9 cellular contexts compared by ENCODE assay signal in the genomic region with DNA sequence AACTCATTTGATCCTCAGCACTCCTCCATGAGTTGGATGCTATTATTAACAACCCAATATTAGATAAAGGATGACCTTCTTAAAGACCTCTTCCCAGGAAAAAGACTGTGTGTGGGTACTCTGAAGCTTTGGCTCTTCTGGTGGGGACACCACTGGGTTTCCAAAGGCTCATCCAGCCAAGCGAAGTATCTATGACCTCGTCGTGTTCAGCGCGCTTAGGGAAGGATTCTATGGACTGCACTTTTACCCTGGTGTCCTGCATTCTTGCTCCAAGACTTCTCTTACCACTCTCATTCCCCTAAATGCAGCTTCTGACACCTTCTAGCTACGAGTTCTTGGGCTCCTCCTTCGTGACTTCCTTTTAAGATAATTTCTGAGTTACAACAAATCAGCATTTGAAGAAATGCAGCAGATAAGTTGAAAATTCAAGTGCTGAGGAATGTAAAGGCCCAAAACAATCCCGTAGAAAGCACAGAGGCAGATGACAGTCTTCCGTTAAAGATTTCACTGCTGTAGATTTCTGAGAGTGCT. TPM values are rescaled to one million over a fixed set of nuclear protein-coding genes. Genes with fewer than 3 reads are reported as not detected.
A peak's percentile ranks its signal among the peaks of the same experiment; 100 is the strongest.
DNase-seq lines count a peak whose midpoint lies in the region; ATAC-seq and TF ChIP-seq lines count a peak whose summit lies in the region.
"Had no signal": no experiment of that assay in that cellular context is flagged by ENCODE, and none has a peak within 500 bp of the region (broad histone marks: within the 10 kb centered on the region; RNA-seq: fewer than 3 reads in every experiment).

No MANE protein-coding gene starts in this region.

- H3K4me1 ChIP-seq in heart right ventricle, result peaks cover 0 to 68% (median 12%) of the 10 kb centered on the region in 9 donors
- peaks cover 6% of the 10 kb centered on the region for H3K4me1 ChIP-seq in parathyroid adenoma

- intact Hi-C loops in heart right ventricle (cut with DNase I), result loop anchor here in 1 of 10 donors (10.0 kb wide), 1 partner anchor 111 kb away; no protein-coding TSS in a partner anchor
- intact Hi-C loops in activated CD4-positive, alpha-beta T cell treated with anti-CD3 and anti-CD28 coated beads for 36 hours (cut with DNase I, micrococcal nuclease), result no loop called here

- H3K9ac ChIP-seq in parathyroid adenoma, result no peak overlapping the region

- H3K27ac ChIP-seq in VCaP, result peak overlapping the region; percentile 88
- peak overlapping the region; percentile 55 to 90 (median 80) for H3K27ac ChIP-seq in heart right ventricle
- H3K27ac ChIP-seq in parathyroid adenoma, result peak overlapping the region; percentile 86

- no peaks in the 10 kb centered on the region for H3K79me2 ChIP-seq in parathyroid adenoma

- POLR2A ChIA-PET in activated CD4-positive, alpha-beta T cell treated with anti-CD3 and anti-CD28 coated beads for 36 hours (lab: Charles Lee), result no interaction called here

- H3K36me3 ChIP-seq in heart right ventricle (no peaks in the 10 kb centered on the region), parathyroid adenoma (ENCODE audit: control insufficient read depth, insufficient read depth, low read length) (no peaks in the 10 kb centered on the region)

- ATAC-seq in heart right ventricle (peak in 6 of 8 donors; percentile 5 to 46 (median 14)), HG03045 (IDR thresholded peaks at IDR 0.05; ENCODE audit: unreplicated experiment) (no peak), GM21825 (IDR thresholded peaks at IDR 0.05; ENCODE audit: unreplicated experiment) (no peak)
- ATAC-seq in activated CD4-positive, alpha-beta T cell treated with anti-CD3 and anti-CD28 coated beads for 36 hours, result no peak
- no peak for ATAC-seq in effector memory CD8-positive, alpha-beta T cell (replicated peaks)

- no peaks in the 10 kb centered on the region for H3K9me3 Mint-ChIP-seq in activated CD4-positive, alpha-beta T cell treated with anti-CD3 and anti-CD28 coated beads for 36 hours (ENCODE audit: low read depth)
- H3K9me3 Mint-ChIP-seq in effector memory CD8-positive, alpha-beta T cell, result peaks cover 0 to 4% of the 10 kb centered on the region in 2 donors

- DNase-seq in AG10803 (ENCODE audit: low read depth), result no peak
- DNase-seq in heart right ventricle, result no peak
- DNase-seq in activated CD4-positive, alpha-beta T cell treated with anti-CD3 and anti-CD28 coated beads for 36 hours, result no peak
- DNase-seq in effector memory CD8-positive, alpha-beta T cell, result no peak

- CTCF ChIA-PET in activated CD4-positive, alpha-beta T cell treated with anti-CD3 and anti-CD28 coated beads for 36 hours (lab: Charles Lee), result interaction anchor here (0.6 to 0.7 kb wide), 3 partner anchors 41 to 1494 kb away, joined by 3 read pairs; no protein-coding TSS in a partner anchor

- H3K4me2 ChIP-seq in parathyroid adenoma (ENCODE audit: low read length), result peak overlapping the region; percentile 76

- peaks cover 6% of the 10 kb centered on the region for H3K27me3 Mint-ChIP-seq in activated CD4-positive, alpha-beta T cell treated with anti-CD3 and anti-CD28 coated beads for 36 hours
- no peaks in the 10 kb centered on the region for H3K27me3 Mint-ChIP-seq in effector memory CD8-positive, alpha-beta T cell

- H3K36me3 Mint-ChIP-seq in activated CD4-positive, alpha-beta T cell treated with anti-CD3 and anti-CD28 coated beads for 36 hours (ENCODE audit: low read depth), result no peaks in the 10 kb centered on the region
- H3K36me3 Mint-ChIP-seq in effector memory CD8-positive, alpha-beta T cell (ENCODE audit: insufficient read depth), result no peaks in the 10 kb centered on the region

- H2AFZ ChIP-seq in parathyroid adenoma, result peak overlapping the region; percentile 88

- peak overlapping the region; percentile 67 for H3K4me3 ChIP-seq in AG10803 (ENCODE audit: low read length)
- peak overlapping the region in 8 of 10 donors; percentile 37 to 63 (median 58) for H3K4me3 ChIP-seq in heart right ventricle
- H3K4me3 ChIP-seq in parathyroid adenoma (ENCODE audit: low read depth, low read length), result peak overlapping the region; percentile 56

- TF ChIP-seq CTCF in AG10803 (conservative IDR thresholded peaks at IDR 0.05; ENCODE audit: low read length), result no peak
- no peak for TF ChIP-seq CTCF in VCaP (conservative IDR thresholded peaks at IDR 0.05)
- TF ChIP-seq CTCF in heart right ventricle (IDR thresholded peaks at IDR 0.05), result no peak
- no peak for TF ChIP-seq CTCF in parathyroid adenoma (IDR thresholded peaks at IDR 0.05)

- H3K9me3 ChIP-seq in heart right ventricle, result no peaks in the 10 kb centered on the region
- no peaks in the 10 kb centered on the region for H3K9me3 ChIP-seq in parathyroid adenoma (ENCODE audit: control insufficient read depth, low read length)

- H3K27me3 ChIP-seq in heart right ventricle (no peaks in the 10 kb centered on the region), parathyroid adenoma (ENCODE audit: control insufficient read depth, insufficient read depth, low read length) (no peaks in the 10 kb centered on the region)

- no peak overlapping the region for H3K27ac Mint-ChIP-seq in activated CD4-positive, alpha-beta T cell treated with anti-CD3 and anti-CD28 coated beads for 36 hours
- H3K27ac Mint-ChIP-seq in effector memory CD8-positive, alpha-beta T cell, result no peak overlapping the region
- H3K27ac Mint-ChIP-seq: B cell had no signal

- H3K4me1 Mint-ChIP-seq in activated CD4-positive, alpha-beta T cell treated with anti-CD3 and anti-CD28 coated beads for 36 hours, result no peaks in the 10 kb centered on the region
- no peaks in the 10 kb centered on the region for H3K4me1 Mint-ChIP-seq in effector memory CD8-positive, alpha-beta T cell (ENCODE audit: low read depth in 2 of 2)
- H3K4me1 Mint-ChIP-seq: B cell had no signal

- WGBS in heart right ventricle, 2 donors, result 46 to 56% methylated on average over 9 of the region's 9 CpGs

- no peak overlapping the region for H3K4me3 Mint-ChIP-seq in activated CD4-positive, alpha-beta T cell treated with anti-CD3 and anti-CD28 coated beads for 36 hours
- no peak overlapping the region for H3K4me3 Mint-ChIP-seq in effector memory CD8-positive, alpha-beta T cell
- H3K4me3 Mint-ChIP-seq: B cell had no signal

RNA-seq across cellular contexts. Expression of gene HNMT, which starts 0.7 kb away (rescaled TPM):
- total RNA-seq in heart right ventricle, result 10 to 100 TPM in 7 of 10 donors, 1 to 10 TPM in 3; 7.2 to 24.9 (median 10.8) TPM
- polyA plus RNA-seq in heart right ventricle, result 1 to 10 TPM; 8.9 to 9.9 TPM
- total RNA-seq in activated CD4-positive, alpha-beta T cell treated with anti-CD3 and anti-CD28 coated beads for 36 hours, result not detected
- total RNA-seq: B cell had no signal

Comparison
In these comparisons a context has a peak if more than half of its experiments do, and no peak if none do; other contexts are left out.
1. ATAC-seq: peak in heart right ventricle (6 of 8); none in activated CD4-positive, alpha-beta T cell treated with anti-CD3 and anti-CD28 coated beads for 36 hours (single experiment), HG03045 (single experiment), effector memory CD8-positive, alpha-beta T cell (single experiment) and GM21825 (single experiment).
2. RNA of gene HNMT, which starts 0.7 kb away (total RNA-seq): 7.2 to 24.9 TPM in heart right ventricle; not detected in activated CD4-positive, alpha-beta T cell treated with anti-CD3 and anti-CD28 coated beads for 36 hours; every median in the first group is over 4 times any median in the second.
3. Peak in every context shown above with its lines, with median percentiles within 50 percentile points of each other: H3K4me3 ChIP-seq and H3K27ac ChIP-seq.